ENCODE assay signal across 31 cellular contexts in the genomic region with DNA sequence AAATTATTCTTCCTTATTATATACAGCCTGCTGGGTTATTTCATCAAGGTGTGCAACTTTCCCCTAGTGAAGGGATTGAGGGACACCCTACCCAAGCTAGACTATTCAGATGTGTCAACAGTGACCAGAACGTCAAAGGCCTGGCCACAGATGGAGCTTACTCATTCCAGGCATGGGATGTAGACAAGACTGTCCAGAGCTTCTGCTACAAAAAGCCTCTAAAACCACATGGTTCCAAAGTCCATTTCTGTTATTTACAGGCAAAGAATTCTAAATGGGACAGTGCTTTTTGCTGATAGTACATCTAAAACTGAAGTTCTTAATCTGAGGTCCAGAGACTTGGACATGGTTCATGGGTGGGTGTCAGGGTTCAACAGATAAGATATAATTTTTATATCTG.
"Had no signal": no experiment of that assay in that cellular context is flagged by ENCODE, and none has a peak within 500 bp of the region (broad histone marks: within the 10 kb centered on the region; RNA-seq: fewer than 3 reads in every experiment).

No MANE protein-coding gene starts in this region.

- H3K27me3 ChIP-seq: adrenal gland, body of pancreas, esophagus muscularis mucosa had no signal

- DNase-seq: activated CD4-positive, alpha-beta memory T cell treated with anti-CD3 and anti-CD28 coated beads for 36 hours; activated CD4-positive, alpha-beta T cell treated with anti-CD3 and anti-CD28 coated beads for 36 hours; activated CD4-positive, alpha-beta T cell treated with anti-CD3 and anti-CD28 coated beads, Interleukin-2, amount 10 ng/mL, durations not matched to agents 24 days and 14 days; activated CD4-positive, CD25-positive, alpha-beta regulatory T cell; activated CD4-positive, CD25-positive, alpha-beta regulatory T cell treated with anti-CD3 and anti-CD28 coated beads, Interleukin-2, amount 50 U/mL, for 72 hours; activated CD8-positive, alpha-beta memory T cell treated with anti-CD3 and anti-CD28 coated beads, Interleukin-2, amount 10 ng/mL, durations not matched to agents 7 days and 5 days; activated CD8-positive, alpha-beta memory T cell treated with anti-CD3 and anti-CD28 coated beads, Interleukin-2, amount 50 U/mL, for 4 hours; activated CD8-positive, alpha-beta T cell treated with anti-CD3 and anti-CD28 coated beads, Interleukin-2, amount 10 ng/mL, durations not matched to agents 7 days and 5 days; activated effector memory CD4-positive, alpha-beta T cell treated with anti-CD3 and anti-CD28 coated beads, Interleukin-2, amount 50 U/mL, for 16 hours; activated naive CD4-positive, alpha-beta T cell treated with anti-CD3 and anti-CD28 coated beads for 36 hours; activated naive CD8-positive, alpha-beta T cell treated with anti-CD3 and anti-CD28 coated beads for 36 hours; activated naive CD8-positive, alpha-beta T cell treated with anti-CD3 and anti-CD28 coated beads, Interleukin-2, amount 50 U/mL, for 24 hours; activated T-cell treated with anti-CD3 and anti-CD28 coated beads, Interleukin-2, amount 50 U/mL, for 1 hour; activated T-cell treated with anti-CD3 and anti-CD28 coated beads, Interleukin-2, amount 50 U/mL, for 48 hours; adrenal gland; amygdala; aorta; body of pancreas; caudate nucleus; cortex of kidney; dermis blood vessel endothelial cell; effector CD4-positive, alpha-beta T cell; effector memory CD8-positive, alpha-beta T cell; erythroblast; foreskin keratinocyte; gastrocnemius medialis; SW 1271; T-helper 1 cell; T-helper 17 cell; T1000 had no signal

- ATAC-seq: activated CD4-positive, alpha-beta T cell treated with anti-CD3 and anti-CD28 coated beads for 36 hours; activated CD8-positive, alpha-beta memory T cell treated with anti-CD3 and anti-CD28 coated beads, Interleukin-2, amount 10 ng/mL, durations not matched to agents 7 days and 5 days; activated CD8-positive, alpha-beta T cell treated with anti-CD3 and anti-CD28 coated beads, Interleukin-2, amount 10 ng/mL, durations not matched to agents 7 days and 5 days; activated naive CD8-positive, alpha-beta T cell treated with anti-CD3 and anti-CD28 coated beads, Interleukin-2, amount 50 U/mL, for 24 hours; body of pancreas; effector memory CD8-positive, alpha-beta T cell; foreskin keratinocyte; gastrocnemius medialis; T-helper 17 cell had no signal

- H3K4me3 ChIP-seq: adrenal gland, body of pancreas, esophagus muscularis mucosa, gastrocnemius medialis had no signal

- H3K9me3 ChIP-seq: adrenal gland, body of pancreas, esophagus muscularis mucosa, gastrocnemius medialis had no signal

- H3K27ac ChIP-seq: adrenal gland, body of pancreas, esophagus muscularis mucosa, foreskin keratinocyte, gastrocnemius medialis had no signal

- H3K4me1 ChIP-seq: adrenal gland, body of pancreas, esophagus muscularis mucosa, foreskin keratinocyte, gastrocnemius medialis had no signal

- H3K36me3 ChIP-seq: adrenal gland, esophagus muscularis mucosa, gastrocnemius medialis had no signal
